9 cellular contexts compared by ENCODE assay signal in genomic region chr17:2087597-2088211, GRCh38. TPM values are rescaled to one million over a fixed set of nuclear protein-coding genes. Genes with fewer than 3 reads are reported as not detected.
DNase-seq lines count a peak whose midpoint lies in the region; ATAC-seq and TF ChIP-seq lines count a peak whose summit lies in the region.
"Had no signal": no experiment of that assay in that cellular context is flagged by ENCODE, and none has a peak within 500 bp of the region (broad histone marks: within the 10 kb centered on the region; RNA-seq: fewer than 3 reads in every experiment).

No MANE protein-coding gene starts in this region.

- H3K4me3 Mint-ChIP-seq in CD14-positive monocyte, result peak overlapping the region; percentile 58 to 76
- peak overlapping the region; percentile 0 to 98 (median 35) for H3K4me3 Mint-ChIP-seq in T-cell
- H3K4me3 Mint-ChIP-seq: neural crest cell had no signal

- intact Hi-C loops in CD14-positive monocyte (cut with micrococcal nuclease) (loop anchor here in 1 of 2 donors (2.0 to 5.0 kb wide), 2 partner anchors 29 to 70 kb away; no protein-coding TSS in a partner anchor), sciatic nerve (cut with DNase I) (no loop called here)

- no peak overlapping the region for H2BK5ac ChIP-seq in neuronal stem cell (ENCODE audit: low read length)

- peaks cover 6 to 11% of the 10 kb centered on the region in 2 donors for H3K4me1 ChIP-seq in neuronal stem cell (ENCODE audit: control insufficient read depth in 2 of 2, insufficient read depth in 1 of 2, low read depth in 1 of 2, low read length in 2 of 2)

- H4K8ac ChIP-seq in neuronal stem cell (ENCODE audit: low read depth, low read length), result no peak overlapping the region

- DNase-seq in CD14-positive monocyte (ENCODE audit: low spot score) (peak; percentile 94), T-cell (peak in 24 of 34 experiments; percentile 9 to 57 (median 24)), pulmonary artery endothelial cell (ENCODE audit: low read depth, low spot score) (peak; percentile 55), NCI-H69 (lab: John Stamatoyannopoulos, UW) (no peak), neuronal stem cell (ENCODE audit: low spot score) (no peak), sciatic nerve (ENCODE audit: low spot score) (no peak)

- ATAC-seq in HG02678 (IDR thresholded peaks at IDR 0.05; ENCODE audit: unreplicated experiment) (peak; percentile 50), T-cell (replicated peaks in 1 of 4) (peak in 3 of 4 experiments; percentile 18 to 55 (median 19)), sciatic nerve (no peak)

- H3K9me3 Mint-ChIP-seq in CD14-positive monocyte, result peaks cover 0 to 2% (median 0%) of the 10 kb centered on the region in 7 donors
- H3K9me3 Mint-ChIP-seq in T-cell, result no peaks in the 10 kb centered on the region
- H3K9me3 Mint-ChIP-seq: neural crest cell had no signal

- H3K27ac ChIP-seq in cingulate gyrus (ENCODE audit: low read depth, low read length), result peak overlapping the region; percentile 6
- H3K27ac ChIP-seq in neuronal stem cell (replicated peaks; ENCODE audit: low read length), result no peak overlapping the region

- no peak overlapping the region for H3K23ac ChIP-seq in neuronal stem cell (ENCODE audit: low read depth, low read length, poor library complexity)

- no peak overlapping the region for H2AK5ac ChIP-seq in neuronal stem cell (ENCODE audit: low read depth, low read length)

- peaks cover 11 to 35% (median 35%) of the 10 kb centered on the region in 3 donors for H3K27me3 Mint-ChIP-seq in CD14-positive monocyte (ENCODE audit: low read depth in 3 of 3)
- H3K27me3 Mint-ChIP-seq in T-cell, result no peaks in the 10 kb centered on the region

- H3K36me3 ChIP-seq in neuronal stem cell (replicated peaks in 1 of 2; ENCODE audit: control insufficient read depth in 2 of 2, insufficient read depth in 2 of 2, low read length in 2 of 2), result peaks cover 5 to 35% of the 10 kb centered on the region in 2 donors

- no peak overlapping the region for H3K4me2 ChIP-seq in neuronal stem cell (ENCODE audit: insufficient read depth, low read length, poor library complexity, severe bottlenecking)

- H3K4me3 ChIP-seq in neuronal stem cell (ENCODE audit: low read length in 2 of 2), result no peak overlapping the region

- H3K27me3 ChIP-seq in neuronal stem cell (ENCODE audit: control insufficient read depth in 3 of 3, insufficient read depth in 3 of 3, low read depth in 1 of 3, low read length in 3 of 3), result peaks cover 0 to 2% (median 0%) of the 10 kb centered on the region in 3 experiments

- peaks cover 3% of the 10 kb centered on the region for H3K79me1 ChIP-seq in neuronal stem cell (ENCODE audit: low read depth, low read length)

- no peak overlapping the region for H2BK120ac ChIP-seq in neuronal stem cell (ENCODE audit: low read depth, low read length)

- H2BK15ac ChIP-seq in neuronal stem cell (ENCODE audit: low read length), result no peak overlapping the region

- CTCF ChIA-PET in T-cell (lab: Charles Lee), result interaction anchor here in 1 of 2 donors (0.9 kb wide), 1 partner anchor 27 kb away, joined by 6 read pairs; no protein-coding TSS in a partner anchor

- no peaks in the 10 kb centered on the region for H3K9me3 ChIP-seq in neuronal stem cell (replicated peaks in 1 of 2; ENCODE audit: control insufficient read depth in 2 of 2, insufficient read depth in 1 of 2, low read depth in 1 of 2, low read length in 2 of 2)

- no peak overlapping the region for H2AFZ ChIP-seq in neuronal stem cell (ENCODE audit: low read length)

- H3K4ac ChIP-seq in neuronal stem cell (ENCODE audit: low read length), result no peak overlapping the region

- H3K9ac ChIP-seq in neuronal stem cell (ENCODE audit: low read depth, low read length, poor library complexity), result no peak overlapping the region

- POLR2A ChIA-PET in T-cell (lab: Charles Lee), result no interaction called here

- H2BK12ac ChIP-seq in neuronal stem cell (ENCODE audit: low read length), result no peak overlapping the region

- no CpG with 5 or more reads among the region's 10 CpGs for WGBS in neuronal stem cell (ENCODE audit: extremely low coverage in 2 of 2, insufficient read length in 2 of 2, insufficient replicate concordance in 1 of 2), 2 donors

- H3K27ac Mint-ChIP-seq in CD14-positive monocyte, result peak overlapping the region; percentile 60 to 93 (median 89)
- peak overlapping the region; percentile 29 to 41 for H3K27ac Mint-ChIP-seq in T-cell

- H4K91ac ChIP-seq in neuronal stem cell (ENCODE audit: low read depth, low read length, poor library complexity), result no peak overlapping the region

- TF ChIP-seq CTCF in CD14-positive monocyte (IDR thresholded peaks at IDR 0.05), result no peak

- H3K36me3 Mint-ChIP-seq in CD14-positive monocyte (peaks cover 34 to 44% of the 10 kb centered on the region in 2 donors), T-cell (peaks cover 38% of the 10 kb centered on the region)

- H3K18ac ChIP-seq in neuronal stem cell (ENCODE audit: low read length), result no peak overlapping the region

- H3K14ac ChIP-seq in neuronal stem cell (ENCODE audit: low read length), result no peak overlapping the region

- H3K4me1 Mint-ChIP-seq in CD14-positive monocyte (peaks cover 82% of the 10 kb centered on the region), T-cell (peaks cover 54 to 67% (median 64%) of the 10 kb centered on the region in 3 donors)

RNA-seq across cellular contexts. Expression of gene HIC1, which starts 32.8 kb away (rescaled TPM):
- under 1 TPM; 0.13 to 0.30 TPM for polyA plus RNA-seq in CD14-positive monocyte
- 10 to 100 TPM in 1 of 5 donors, 1 to 10 TPM in 4; 3.2 to 12.3 (median 8.4) TPM for total RNA-seq in T-cell
- total RNA-seq in pulmonary artery endothelial cell, result 34.6 and 35.1 TPM in 2 replicates
- polyA plus RNA-seq in neuronal stem cell (2013, experiment 1 of 2), result 0.08 TPM
- polyA plus RNA-seq in neuronal stem cell (2013, experiment 2 of 2), result 0.04 TPM
- total RNA-seq in sciatic nerve, result 85.0 TPM

RNA-seq across cellular contexts. Expression of gene OVCA2, which starts 45.9 kb away (rescaled TPM):
- 10 to 100 TPM; 69.1 to 94.9 TPM for polyA plus RNA-seq in CD14-positive monocyte
- total RNA-seq in T-cell, result 10 to 100 TPM; 31.0 to 36.8 (median 31.8) TPM
- total RNA-seq in pulmonary artery endothelial cell, result 67.8 and 78.2 TPM in 2 replicates
- 13.9 TPM for polyA plus RNA-seq in neuronal stem cell (2013, experiment 1 of 2)
- 14.2 TPM for polyA plus RNA-seq in neuronal stem cell (2013, experiment 2 of 2)
- 12.9 TPM for total RNA-seq in sciatic nerve

RNA-seq across cellular contexts. Expression of gene DPH1, which starts 57.8 kb away (rescaled TPM):
- 1 to 10 TPM; 7.5 to 9.3 TPM for polyA plus RNA-seq in CD14-positive monocyte
- total RNA-seq in T-cell (100 to 1,000 TPM in 2 of 5 donors, 10 to 100 TPM in 3; 84.6 to 116 (median 94.2) TPM), pulmonary artery endothelial cell (13.2 and 18.4 TPM in 2 replicates), sciatic nerve (37.7 TPM)
- 19.6 TPM for polyA plus RNA-seq in neuronal stem cell (2013, experiment 1 of 2)
- 18.0 TPM for polyA plus RNA-seq in neuronal stem cell (2013, experiment 2 of 2)

Comparison
In these comparisons a context has a peak if more than half of its experiments do, and no peak if none do; other contexts are left out.
1. DNase-seq: peak in CD14-positive monocyte (single experiment), T-cell (24 of 34) and pulmonary artery endothelial cell (single experiment); none in NCI-H69 (single experiment), neuronal stem cell (single experiment) and sciatic nerve (single experiment).